Comparison of ENCODE assay signal across 9 cellular contexts in genomic region chr7:66150471-66150870, GRCh38. TPM values are rescaled to one million over a fixed set of nuclear protein-coding genes. Genes with fewer than 3 reads are reported as not detected.
DNase-seq lines count a peak whose midpoint lies in the region; ATAC-seq, FAIRE-seq and TF ChIP-seq lines count a peak whose summit lies in the region.
"Had no signal": no experiment of that assay in that cellular context is flagged by ENCODE, and none has a peak within 500 bp of the region (broad histone marks: within the 10 kb centered on the region; RNA-seq: fewer than 3 reads in every experiment).

No MANE protein-coding gene starts in this region.

- no peak for FAIRE-seq in astrocyte (lab: Jason Lieb, UNC)

- intact Hi-C loops in IMR-90 (cut with micrococcal nuclease), result loop anchor here (5.0 kb wide), 2 partner anchors 177 to 477 kb away; partner anchors contain the start of gene KCTD7

- POLR2A ChIA-PET in IMR-90 (lab: Charles Lee; ENCODE audit: unreplicated experiment), result no interaction called here

- peak overlapping the region; percentile 87 for H3K23ac ChIP-seq in IMR-90 (ENCODE audit: low read depth, low read length)

- H3K4me3 ChIP-seq in IMR-90 (ENCODE audit: insufficient read depth, low read depth, low read length) (no peak overlapping the region), astrocyte (ENCODE audit: insufficient read depth, low read depth, low read length) (peak overlapping the region; percentile 18), stomach smooth muscle (ENCODE audit: low read length in 2 of 2) (no peak overlapping the region)
- H3K4me3 ChIP-seq: cardiac muscle cell had no signal

- H2BK5ac ChIP-seq in IMR-90 (ENCODE audit: low read depth, low read length, poor library complexity, severe bottlenecking), result peak overlapping the region; percentile 17

- 0 out of 3 replicates have a peak overlapping the region, but pooled peaks have one; percentile 85 for H2BK15ac ChIP-seq in IMR-90 (ENCODE audit: low read depth, low read length)

- H2AK5ac ChIP-seq in IMR-90 (ENCODE audit: low read depth, low read length), result peak overlapping the region; percentile 33

- H3K9me3 ChIP-seq in IMR-90 (ENCODE audit: control insufficient read depth, insufficient read depth, low read length), result no peaks in the 10 kb centered on the region
- no peaks in the 10 kb centered on the region for H3K9me3 ChIP-seq in astrocyte (ENCODE audit: insufficient read depth, low read depth, low read length)
- H3K9me3 ChIP-seq in stomach smooth muscle (ENCODE audit: control insufficient read depth in 2 of 2, low read length in 2 of 2), result no peaks in the 10 kb centered on the region

- TF ChIP-seq RAD21 in IMR-90 (IDR thresholded peaks at IDR 0.05; ENCODE audit: low read length), result no peak

- peaks cover 33% of the 10 kb centered on the region for H3K9me1 ChIP-seq in IMR-90 (ENCODE audit: insufficient read depth, low read length)

- H3K79me1 ChIP-seq in IMR-90 (ENCODE audit: low read depth in 1 of 2, low read length in 2 of 2), result peaks cover 0 to 67% of the 10 kb centered on the region in 2 experiments

- dilution Hi-C loops in IMR-90 (cut with HindIII; ENCODE audit: low sequenced_read_pairs, unreplicated experiment), result no loop called here

- WGBS in IMR-90 (ENCODE audit: extremely low coverage in 2 of 2, insufficient read length in 1 of 2), 2 experiments, result 67% methylated on average over 1 of the region's 3 CpGs; no CpG with 5 or more reads in 1 of the 2 experiments

- peak overlapping the region; percentile 8 for H3K4me3 Mint-ChIP-seq in astrocyte (ENCODE audit: unreplicated experiment)

- no peak for TF ChIP-seq POLR2A in IMR-90 (IDR thresholded peaks at IDR 0.05; ENCODE audit: low read depth, low read length)

- peak; percentile 5; the same call in 1 of the 2 replicates for ATAC-seq in IMR-90 (ENCODE audit: low read depth)
- peak; percentile 58 for ATAC-seq in left lobe of liver
- ATAC-seq in HG03097 (IDR thresholded peaks at IDR 0.05; ENCODE audit: low FRiP score, unreplicated experiment), result no peak
- ATAC-seq in esophagus mucosa, result no peak

- H4K20me1 ChIP-seq in IMR-90 (ENCODE audit: insufficient read depth, low read length), result peaks cover 11% of the 10 kb centered on the region
- H4K20me1 ChIP-seq in astrocyte (ENCODE audit: insufficient read depth, low read length), result peaks cover 14% of the 10 kb centered on the region

- H4K91ac ChIP-seq in IMR-90 (ENCODE audit: insufficient read depth, low read depth, low read length), result peak overlapping the region; percentile 61

- H3K27me3 ChIP-seq in IMR-90 (ENCODE audit: control insufficient read depth, insufficient read depth, low read length) (no peaks in the 10 kb centered on the region), astrocyte (ENCODE audit: insufficient read depth, low read length) (no peaks in the 10 kb centered on the region), stomach smooth muscle (ENCODE audit: control insufficient read depth in 1 of 2, insufficient read depth in 2 of 2, low read length in 2 of 2) (no peaks in the 10 kb centered on the region)
- H3K27me3 ChIP-seq: cardiac muscle cell had no signal

- peaks cover 8% of the 10 kb centered on the region for H3K79me2 ChIP-seq in astrocyte (ENCODE audit: insufficient read depth, low read length)

- CTCF ChIA-PET in IMR-90 (lab: Yijun Ruan, JAX), result no interaction called here

- H3K9ac ChIP-seq in IMR-90 (ENCODE audit: low read depth, low read length) (peak overlapping the region; percentile 1; the same call in 1 of the 2 replicates), astrocyte (ENCODE audit: low read length) (peak overlapping the region; percentile 42), stomach smooth muscle (ENCODE audit: low read length in 2 of 2) (no peak overlapping the region)

- H3K27me3 Mint-ChIP-seq in astrocyte (ENCODE audit: low read depth, unreplicated experiment), result no peaks in the 10 kb centered on the region

- H2AK9ac ChIP-seq in IMR-90 (replicated peaks; ENCODE audit: low read depth, low read length, poor library complexity), result peak overlapping the region; percentile 29

- DNase-seq in IMR-90, result peak; percentile 76
- peak; percentile 88 for DNase-seq in astrocyte (ENCODE audit: low read depth)
- peak; percentile 88 for DNase-seq in left lobe of liver (ENCODE audit: low spot score)
- DNase-seq in NCI-H748 (lab: John Stamatoyannopoulos, UW; ENCODE audit: unreplicated experiment), result no peak
- DNase-seq in GOT3 (lab: John Stamatoyannopoulos, UW), result no peak

- in situ Hi-C loops in IMR-90 (cut with MboI; ENCODE audit: low sequenced_read_pairs), result no loop called here

- H3K4me2 ChIP-seq in IMR-90 (ENCODE audit: low read depth, low read length) (no peak overlapping the region), astrocyte (ENCODE audit: low read length) (peak overlapping the region; percentile 30)

- H3K18ac ChIP-seq in IMR-90 (ENCODE audit: low read depth, low read length), result peak overlapping the region; percentile 17

- H2BK20ac ChIP-seq in IMR-90 (ENCODE audit: low read depth, low read length), result peak overlapping the region; percentile 28

- H3K4me1 ChIP-seq in IMR-90 (ENCODE audit: control insufficient read depth, insufficient read depth, low read length) (peaks cover 35% of the 10 kb centered on the region), astrocyte (ENCODE audit: insufficient read depth, low read length) (peaks cover 32% of the 10 kb centered on the region), stomach smooth muscle (ENCODE audit: control insufficient read depth, insufficient read depth, low read length) (peaks cover 20% of the 10 kb centered on the region)

- H2AFZ ChIP-seq in IMR-90 (replicated peaks; ENCODE audit: low read length, poor library complexity) (peak overlapping the region; percentile 45), astrocyte (ENCODE audit: low read depth, low read length) (no peak overlapping the region)

- H3K27ac ChIP-seq in IMR-90 (ENCODE audit: insufficient read depth, low read length) (peak overlapping the region; percentile 68; the same call in 1 of the 2 replicates), astrocyte (ENCODE audit: low read depth, low read length) (peak overlapping the region; percentile 6), stomach smooth muscle (ENCODE audit: low read length) (peak overlapping the region; percentile 31)
- H3K27ac ChIP-seq: cardiac muscle cell had no signal

- peak overlapping the region; percentile 83 for H3K14ac ChIP-seq in IMR-90 (replicated peaks; ENCODE audit: low read depth, low read length)

- no peak for TF ChIP-seq CTCF in IMR-90 (conservative IDR thresholded peaks at IDR 0.05; ENCODE audit: low read depth, low read length)
- no peak for TF ChIP-seq CTCF in astrocyte (IDR thresholded peaks at IDR 0.05; ENCODE audit: insufficient read depth, low read depth, low read length)

- no TSS peak for BruUV-seq in IMR-90 (replicated peaks; lab: Mats Ljungman, UMichigan)

- peak overlapping the region; percentile 12 to 77; a peak in 3 of 4 replicates for H4K8ac ChIP-seq in IMR-90 (ENCODE audit: low read depth in 2 of 2, low read length in 2 of 2)

- H3K36me3 Mint-ChIP-seq in astrocyte (ENCODE audit: low read depth, unreplicated experiment), result peaks cover 26% of the 10 kb centered on the region

- H4K5ac ChIP-seq in IMR-90 (ENCODE audit: low read depth, low read length), result peak overlapping the region; percentile 78; the same call in 1 of the 2 replicates

- H3K56ac ChIP-seq in IMR-90 (ENCODE audit: extremely low read depth, insufficient read depth, low read length), result no peak overlapping the region

- H2BK120ac ChIP-seq in IMR-90 (ENCODE audit: low read depth, low read length), result peak overlapping the region; percentile 70

- H3K4ac ChIP-seq in IMR-90 (ENCODE audit: low read depth, low read length), result peak overlapping the region; percentile 92

- no peaks in the 10 kb centered on the region for H3K9me3 Mint-ChIP-seq in astrocyte (ENCODE audit: unreplicated experiment)

- H3K27ac Mint-ChIP-seq in astrocyte (ENCODE audit: unreplicated experiment), result peak overlapping the region; percentile 12

- H3K36me3 ChIP-seq in IMR-90 (ENCODE audit: control insufficient read depth, insufficient read depth, low read length) (peaks cover 17% of the 10 kb centered on the region), astrocyte (ENCODE audit: insufficient read depth, low read length) (peaks cover 11% of the 10 kb centered on the region), stomach smooth muscle (ENCODE audit: control insufficient read depth in 2 of 2, insufficient read depth in 2 of 2, low read length in 2 of 2) (peaks cover 20 to 36% of the 10 kb centered on the region in 2 donors)

- peaks cover 21% of the 10 kb centered on the region for H3K4me1 Mint-ChIP-seq in astrocyte (ENCODE audit: low read depth, unreplicated experiment)

TF ChIP-seq in IMR-90, 13 proteins besides CTCF, POLR2A, EP300 and RAD21:
- TF ChIP-seq RCOR1 (IDR thresholded peaks at IDR 0.05; ENCODE audit: insufficient replicate concordance, low read length), result no peak
- peak; percentile 59 for TF ChIP-seq USF2 (IDR thresholded peaks at IDR 0.05; ENCODE audit: low read depth, low read length)
- TF ChIP-seq ELK1 (IDR thresholded peaks at IDR 0.05; ENCODE audit: borderline replicate concordance, low read depth, low read length), result no peak

RNA-seq across cellular contexts. Expression of gene CRCP, which starts 35.8 kb away (rescaled TPM):
- total RNA-seq in IMR-90 (2012; rRNA removed), result 37.5 and 37.8 TPM in 2 replicates
- 21.5 and 22.9 TPM in 2 replicates for polyA plus RNA-seq in IMR-90 (2012; rRNA removed)
- polyA plus RNA-seq in IMR-90 (2012; cell fraction: cytosol; rRNA removed), result 11.4 and 11.9 TPM in 2 replicates
- polyA plus RNA-seq in IMR-90 (2012; cell fraction: nucleus; rRNA removed; ENCODE audit: low replicate concordance), result 7.6 and 24.1 TPM in 2 replicates
- total RNA-seq in astrocyte, result 24.2 and 26.8 TPM in 2 replicates
- 17.5 TPM for total RNA-seq in left lobe of liver
- total RNA-seq in esophagus mucosa, result 21.3 TPM

RNA-seq across cellular contexts. Expression of gene TPST1, which starts 54.7 kb away (rescaled TPM):
- total RNA-seq in IMR-90 (2012; rRNA removed) (49.7 and 58.6 TPM in 2 replicates), astrocyte (36.5 and 40.2 TPM in 2 replicates), left lobe of liver (14.5 TPM), esophagus mucosa (7.5 TPM)
- polyA plus RNA-seq in IMR-90 (2012; rRNA removed), result 35.2 and 37.7 TPM in 2 replicates
- polyA plus RNA-seq in IMR-90 (2012; cell fraction: cytosol; rRNA removed), result 32.9 and 42.3 TPM in 2 replicates
- 11.1 and 42.8 TPM in 2 replicates for polyA plus RNA-seq in IMR-90 (2012; cell fraction: nucleus; rRNA removed; ENCODE audit: low replicate concordance)

Comparison
In these comparisons a context has a peak if more than half of its experiments do, and no peak if none do; other contexts are left out.
1. ATAC-seq: peak in IMR-90 (single experiment) and left lobe of liver (single experiment); none in HG03097 (single experiment) and esophagus mucosa (single experiment).
2. DNase-seq: peak in IMR-90 (single experiment), astrocyte (single experiment) and left lobe of liver (single experiment); none in NCI-H748 (single experiment) and GOT3 (single experiment).
3. H3K27ac ChIP-seq: peak in every context shown above with its lines; median percentile 68 in IMR-90; 31 in stomach smooth muscle; 6 in astrocyte.
4. H3K9ac ChIP-seq: peak in IMR-90 (single experiment) and astrocyte (single experiment); none in stomach smooth muscle (0 of 2).